ENCODE assay signal across 9 cellular contexts in the genomic region with DNA sequence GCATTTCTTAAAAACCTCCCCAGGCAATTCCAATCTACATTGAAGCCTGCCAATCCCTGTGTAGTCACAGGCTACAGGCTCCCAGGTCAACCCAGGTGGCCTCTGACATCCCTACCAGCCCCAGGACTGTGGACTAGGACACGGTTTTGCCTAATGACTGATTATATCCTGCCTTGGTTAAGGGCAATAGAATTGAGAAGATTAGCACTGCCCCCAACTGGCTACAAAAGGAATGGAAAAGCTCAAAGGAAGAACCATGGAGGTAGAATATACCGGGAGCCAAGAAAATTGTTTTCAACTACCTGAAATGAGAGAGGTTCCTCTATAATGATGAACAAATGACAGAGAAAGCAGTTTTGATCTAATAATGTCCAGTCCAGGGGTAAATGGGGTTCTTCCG.
DNase-seq lines count a peak whose midpoint lies in the region; ATAC-seq and TF ChIP-seq lines count a peak whose summit lies in the region.
"Had no signal": no experiment of that assay in that cellular context is flagged by ENCODE, and none has a peak within 500 bp of the region (broad histone marks: within the 10 kb centered on the region; RNA-seq: fewer than 3 reads in every experiment).

No MANE protein-coding gene starts in this region.

- H4K8ac ChIP-seq in mesenchymal stem cell (ENCODE audit: low read length), result no peak overlapping the region

- H3K14ac ChIP-seq in mesenchymal stem cell (ENCODE audit: low read length in 2 of 2), result no peak overlapping the region

- no peak overlapping the region for H2BK15ac ChIP-seq in mesenchymal stem cell (ENCODE audit: low read depth, poor library complexity, severe bottlenecking)

- H3K27ac ChIP-seq in mesenchymal stem cell (ENCODE audit: low read length, poor library complexity, severe bottlenecking), result no peak overlapping the region

- H3K4me3 Mint-ChIP-seq in activated CD8-positive, alpha-beta T cell treated with anti-CD3 and anti-CD28 coated beads, Interleukin-2, amount 10 ng/mL, durations not matched to agents 7 days and 5 days, result no peak overlapping the region
- no peak overlapping the region for H3K4me3 Mint-ChIP-seq in naive thymus-derived CD8-positive, alpha-beta T cell
- H3K4me3 Mint-ChIP-seq: central memory CD8-positive, alpha-beta T cell had no signal

- H2BK5ac ChIP-seq in mesenchymal stem cell (ENCODE audit: low read depth, low read length, poor library complexity, severe bottlenecking), result no peak overlapping the region

- no peak overlapping the region for H3K4me2 ChIP-seq in mesenchymal stem cell (ENCODE audit: low read length, poor library complexity, severe bottlenecking)

- H3K36me3 Mint-ChIP-seq in activated CD8-positive, alpha-beta T cell treated with anti-CD3 and anti-CD28 coated beads, Interleukin-2, amount 10 ng/mL, durations not matched to agents 7 days and 5 days (ENCODE audit: low read depth), result no peaks in the 10 kb centered on the region
- no peaks in the 10 kb centered on the region for H3K36me3 Mint-ChIP-seq in naive thymus-derived CD8-positive, alpha-beta T cell

- peak; percentile 18 for DNase-seq in Daoy (ENCODE audit: low read depth)
- peak; percentile 3 for DNase-seq in HFF-Myc (ENCODE audit: extremely low read depth, low read depth)
- DNase-seq in activated CD8-positive, alpha-beta T cell treated with anti-CD3 and anti-CD28 coated beads, Interleukin-2, amount 10 ng/mL, durations not matched to agents 7 days and 5 days, result peak; percentile 23
- DNase-seq in mesenchymal stem cell, result peak; percentile 2
- DNase-seq in naive thymus-derived CD8-positive, alpha-beta T cell, result no peak
- no peak for DNase-seq in GF-D8 (lab: John Stamatoyannopoulos, UW)
- DNase-seq in Kasumi-1 (lab: John Stamatoyannopoulos, UW), result no peak

- peak; percentile 44 for TF ChIP-seq CTCF in HFF-Myc (IDR thresholded peaks at IDR 0.05; ENCODE audit: low read depth, low read length, missing control alignments)

- no peak overlapping the region for H2BK120ac ChIP-seq in mesenchymal stem cell (ENCODE audit: low read depth, low read length)

- POLR2A ChIA-PET in activated CD8-positive, alpha-beta T cell treated with anti-CD3 and anti-CD28 coated beads, Interleukin-2, amount 10 ng/mL, durations not matched to agents 7 days and 5 days (lab: Charles Lee), result no interaction called here
- POLR2A ChIA-PET in naive thymus-derived CD8-positive, alpha-beta T cell (lab: Charles Lee), result no interaction called here

- WGBS in mesenchymal stem cell, result 44% methylated on average over 3 of the region's 3 CpGs

- no peak overlapping the region for H3K9ac ChIP-seq in mesenchymal stem cell (ENCODE audit: low read length)

- no peak overlapping the region for H2BK12ac ChIP-seq in mesenchymal stem cell (ENCODE audit: low read length in 2 of 2)

- H3K4me1 ChIP-seq in mesenchymal stem cell (ENCODE audit: control insufficient read depth, insufficient read depth, low read depth, low read length), result no peaks in the 10 kb centered on the region

- no peak overlapping the region for H2AFZ ChIP-seq in mesenchymal stem cell (ENCODE audit: low read depth, low read length)

- H3K18ac ChIP-seq in mesenchymal stem cell (ENCODE audit: low read depth in 1 of 2, low read length in 2 of 2), result no peak overlapping the region

- H3K9me3 Mint-ChIP-seq in activated CD8-positive, alpha-beta T cell treated with anti-CD3 and anti-CD28 coated beads, Interleukin-2, amount 10 ng/mL, durations not matched to agents 7 days and 5 days (ENCODE audit: insufficient read depth), result no peaks in the 10 kb centered on the region
- H3K9me3 Mint-ChIP-seq in naive thymus-derived CD8-positive, alpha-beta T cell, result peaks cover 0 to 10% (median 0%) of the 10 kb centered on the region in 9 donors
- H3K9me3 Mint-ChIP-seq: central memory CD8-positive, alpha-beta T cell had no signal

- H3K9me3 ChIP-seq in mesenchymal stem cell (ENCODE audit: control insufficient read depth, low read length), result no peaks in the 10 kb centered on the region

- no peak overlapping the region for H3K4me3 ChIP-seq in HFF-Myc (replicated peaks; ENCODE audit: low read depth, low read length)
- H3K4me3 ChIP-seq in mesenchymal stem cell (ENCODE audit: insufficient read depth in 1 of 2, low read depth in 1 of 2, low read length in 2 of 2), result no peak overlapping the region

- CTCF ChIA-PET in activated CD8-positive, alpha-beta T cell treated with anti-CD3 and anti-CD28 coated beads, Interleukin-2, amount 10 ng/mL, durations not matched to agents 7 days and 5 days (lab: Charles Lee), result interaction anchor here (1.0 to 3.4 kb wide), 4 partner anchors 277 to 302 kb away, joined by 3 to 25 read pairs (median 4); no protein-coding TSS in a partner anchor

- H3K4ac ChIP-seq in mesenchymal stem cell (ENCODE audit: low read depth in 1 of 2, low read length in 2 of 2), result no peak overlapping the region

- no peaks in the 10 kb centered on the region for H3K4me1 Mint-ChIP-seq in activated CD8-positive, alpha-beta T cell treated with anti-CD3 and anti-CD28 coated beads, Interleukin-2, amount 10 ng/mL, durations not matched to agents 7 days and 5 days (ENCODE audit: low read depth)
- no peaks in the 10 kb centered on the region for H3K4me1 Mint-ChIP-seq in naive thymus-derived CD8-positive, alpha-beta T cell
- H3K4me1 Mint-ChIP-seq: central memory CD8-positive, alpha-beta T cell had no signal

- no peak for ATAC-seq in activated CD8-positive, alpha-beta T cell treated with anti-CD3 and anti-CD28 coated beads, Interleukin-2, amount 10 ng/mL, durations not matched to agents 7 days and 5 days
- ATAC-seq in naive thymus-derived CD8-positive, alpha-beta T cell, result no peak
- no peak for ATAC-seq in HG02938 (IDR thresholded peaks at IDR 0.05; ENCODE audit: unreplicated experiment)

- no peaks in the 10 kb centered on the region for H3K79me1 ChIP-seq in mesenchymal stem cell (replicated peaks; ENCODE audit: low read length, poor library complexity, severe bottlenecking)

- H3K36me3 ChIP-seq in mesenchymal stem cell (ENCODE audit: control insufficient read depth in 1 of 2, insufficient read depth in 2 of 2, low read depth in 1 of 2, low read length in 2 of 2), result no peaks in the 10 kb centered on the region

- H4K91ac ChIP-seq in mesenchymal stem cell (ENCODE audit: low read length), result no peak overlapping the region

- H3K23ac ChIP-seq in mesenchymal stem cell (ENCODE audit: low read length in 2 of 2), result no peak overlapping the region

- no peaks in the 10 kb centered on the region for H3K27me3 Mint-ChIP-seq in activated CD8-positive, alpha-beta T cell treated with anti-CD3 and anti-CD28 coated beads, Interleukin-2, amount 10 ng/mL, durations not matched to agents 7 days and 5 days (ENCODE audit: low read depth)
- H3K27me3 Mint-ChIP-seq in naive thymus-derived CD8-positive, alpha-beta T cell, result peaks cover 0 to 2% (median 0%) of the 10 kb centered on the region in 5 donors
- H3K27me3 Mint-ChIP-seq: central memory CD8-positive, alpha-beta T cell had no signal

- H3K27ac Mint-ChIP-seq in activated CD8-positive, alpha-beta T cell treated with anti-CD3 and anti-CD28 coated beads, Interleukin-2, amount 10 ng/mL, durations not matched to agents 7 days and 5 days, result no peak overlapping the region
- no peak overlapping the region for H3K27ac Mint-ChIP-seq in naive thymus-derived CD8-positive, alpha-beta T cell

- H2AK5ac ChIP-seq in mesenchymal stem cell (ENCODE audit: low read length, severe bottlenecking), result no peak overlapping the region

- no peaks in the 10 kb centered on the region for H3K27me3 ChIP-seq in mesenchymal stem cell (ENCODE audit: control insufficient read depth in 1 of 2, insufficient read depth in 1 of 2, low read length in 2 of 2)

Comparison
In these comparisons a context has a peak if more than half of its experiments do, and no peak if none do; other contexts are left out.
1. DNase-seq: peak in Daoy (single experiment), HFF-Myc (single experiment), activated CD8-positive, alpha-beta T cell treated with anti-CD3 and anti-CD28 coated beads, Interleukin-2, amount 10 ng/mL, durations not matched to agents 7 days and 5 days (single experiment) and mesenchymal stem cell (single experiment); none in naive thymus-derived CD8-positive, alpha-beta T cell (0 of 10), GF-D8 (single experiment) and Kasumi-1 (0 of 2).